16 cellular contexts compared by ENCODE assay signal in the genomic region with DNA sequence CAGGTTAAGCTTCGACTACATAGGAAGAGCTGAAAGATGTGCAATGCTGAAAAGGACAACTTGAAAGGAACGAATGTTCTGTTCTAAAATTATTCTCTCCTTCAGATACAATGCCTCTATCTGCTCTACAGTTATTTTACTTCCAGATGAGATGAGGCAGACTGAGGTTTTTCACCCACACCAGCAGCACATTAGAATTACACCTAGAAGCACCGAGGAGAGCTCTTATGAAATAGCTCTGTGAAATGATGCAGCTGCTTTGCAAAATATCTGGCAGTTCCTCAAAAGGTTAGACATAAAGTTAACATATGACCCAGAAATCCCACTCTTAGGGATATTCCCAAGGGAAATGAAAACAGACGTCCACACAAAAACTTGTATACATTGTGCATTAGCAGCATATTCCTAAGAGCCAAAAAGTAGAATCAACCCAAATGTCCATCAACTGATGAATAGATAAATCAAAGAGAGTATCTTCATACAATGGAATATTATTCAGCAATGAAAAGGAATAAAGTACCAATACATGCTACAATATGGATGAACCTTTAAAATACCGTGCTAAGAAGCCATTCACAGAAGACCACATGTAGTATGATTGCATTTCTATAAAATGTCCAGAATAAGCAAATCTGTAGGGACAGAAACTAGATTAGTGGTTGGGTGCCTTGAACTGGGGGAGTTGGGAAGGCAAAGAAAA. TPM values are rescaled to one million over a fixed set of nuclear protein-coding genes. Genes with fewer than 3 reads are reported as not detected.
A peak's percentile ranks its signal among the peaks of the same experiment; 100 is the strongest.
DNase-seq lines count a peak whose midpoint lies in the region; ATAC-seq and TF ChIP-seq lines count a peak whose summit lies in the region.
"Had no signal": no experiment of that assay in that cellular context is flagged by ENCODE, and none has a peak within 500 bp of the region (broad histone marks: within the 10 kb centered on the region; RNA-seq: fewer than 3 reads in every experiment).

No MANE protein-coding gene starts in this region.

- H3K9me3 ChIP-seq in HEK293 (ENCODE audit: control insufficient read depth, insufficient read depth, low read depth, low read length), result no peaks in the 10 kb centered on the region
- no peaks in the 10 kb centered on the region for H3K9me3 ChIP-seq in testis

- POLR2A ChIA-PET in HEK293 (lab: Yijun Ruan, JAX), result no interaction called here

- H3K4me1 ChIP-seq in HEK293 (ENCODE audit: control insufficient read depth, insufficient read depth, low read length) (no peaks in the 10 kb centered on the region), testis (peaks cover 11% of the 10 kb centered on the region)

- H3K4me3 ChIP-seq in HEK293 (ENCODE audit: low read depth, low read length), result no peak overlapping the region
- no peak overlapping the region for H3K4me3 ChIP-seq in fibroblast of the aortic adventitia (ENCODE audit: low read depth, low read length)
- H3K4me3 ChIP-seq in testis, result no peak overlapping the region

- no peak for ATAC-seq in HG02973 (IDR thresholded peaks at IDR 0.05; ENCODE audit: unreplicated experiment)
- ATAC-seq in sciatic nerve, result no peak
- no peak for ATAC-seq in GM18909 (IDR thresholded peaks at IDR 0.05; ENCODE audit: poor library complexity, unreplicated experiment)
- ATAC-seq: Panc1 had no signal

- no peak overlapping the region for H3K27ac ChIP-seq in HEK293 (ENCODE audit: extremely low read depth, low read depth, low read length)
- H3K27ac ChIP-seq in testis, result no peak overlapping the region

- H3K36me3 ChIP-seq in HEK293 (ENCODE audit: control insufficient read depth in 2 of 2, insufficient read depth in 1 of 2, low read length in 2 of 2) (no peaks in the 10 kb centered on the region), testis (ENCODE audit: low read depth, missing control alignments) (no peaks in the 10 kb centered on the region)

- no peak for TF ChIP-seq POLR2A in testis (IDR thresholded peaks at IDR 0.05)

- CTCF ChIA-PET in HEK293 (lab: Yijun Ruan, JAX), result interaction anchor here (0.6 kb wide), 1 partner anchor 295 kb away, joined by 4 read pairs; no protein-coding TSS in a partner anchor

- DNase-seq in AML-193 (lab: John Stamatoyannopoulos, UW) (peak; percentile 42 to 57), SKM-1 treated with dmso at 0.1 percent for 144 hours (lab: John Stamatoyannopoulos, UW; ENCODE audit: unreplicated experiment) (peak; percentile 46), fibroblast of the aortic adventitia (ENCODE audit: low read depth) (peak; percentile 19), testis (no peak), sciatic nerve (ENCODE audit: low spot score) (no peak)
- DNase-seq: 8988T; CD8-positive, alpha-beta memory T cell; NCI-H1092; NCI-H146; NCI-H2081 treated with DMSO at 0.1 percent for 48 hours; NCI-H510A had no signal

- no peaks in the 10 kb centered on the region for H3K27me3 ChIP-seq in testis

- WGBS in testis, 2 donors, result 53 to 74% methylated on average over 5 of the region's 5 CpGs

- TF ChIP-seq CTCF in HEK293 (tag by site-specific recombination; IDR thresholded peaks at IDR 0.05), result no peak
- TF ChIP-seq CTCF in fibroblast of the aortic adventitia (IDR thresholded peaks at IDR 0.05; ENCODE audit: insufficient read depth, low read length), result no peak
- no peak for TF ChIP-seq CTCF in testis (IDR thresholded peaks at IDR 0.05)

- intact Hi-C loops in testis (cut with DNase I; ENCODE audit: low total_unique reads), result no loop called here
- intact Hi-C loops in sciatic nerve (cut with DNase I), result no loop called here

TF ChIP-seq in HEK293, 187 proteins besides CTCF, POLR2A, EP300 and RAD21:
- TF ChIP-seq TRIM28 (IDR thresholded peaks at IDR 0.05; ENCODE audit: borderline replicate concordance, low read length) (no peak), ZNF146 (tag by site-specific recombination; IDR thresholded peaks at IDR 0.05) (peak; percentile 78), ZSCAN30 (tag by site-specific recombination; IDR thresholded peaks at IDR 0.05) (no peak), BCL11A (tag by site-specific recombination; IDR thresholded peaks at IDR 0.05; ENCODE audit: low read depth) (no peak)
- TF ChIP-seq, protein P1, sequence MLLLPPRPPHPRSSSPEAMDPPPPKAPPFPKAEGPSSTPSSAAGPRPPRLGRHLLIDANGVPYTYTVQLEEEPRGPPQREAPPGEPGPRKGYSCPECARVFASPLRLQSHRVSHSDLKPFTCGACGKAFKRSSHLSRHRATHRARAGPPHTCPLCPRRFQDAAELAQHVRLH (tag by site-specific recombination; IDR thresholded peaks at IDR 0.05), result 0 out of 2 replicates have a peak, but pooled peaks have one; percentile 39

RNA-seq across cellular contexts. Expression of a gene that starts 34.5 kb away (rescaled TPM):
- total RNA-seq in fibroblast of the aortic adventitia (ENCODE audit: low replicate concordance) (0.27 and 46.6 TPM in 2 replicates), testis (100 to 1,000 TPM; 189 to 278 TPM), sciatic nerve (0.98 TPM)
- 62.2 TPM for polyA plus RNA-seq in testis (ENCODE audit: insufficient read depth, low read depth, low replicate concordance)
- total RNA-seq: CD8-positive, alpha-beta memory T cell had no signal
- polyA plus RNA-seq: BJ; CD8-positive, alpha-beta memory T cell had no signal

Comparison
In these comparisons a context has a peak if more than half of its experiments do, and no peak if none do; other contexts are left out.
1. DNase-seq: peak in AML-193 (2 of 2), SKM-1 treated with dmso at 0.1 percent for 144 hours (single experiment) and fibroblast of the aortic adventitia (single experiment); none in testis (single experiment) and sciatic nerve (single experiment).